Comparison of ENCODE assay signal across 1 cellular context in the genomic region with DNA sequence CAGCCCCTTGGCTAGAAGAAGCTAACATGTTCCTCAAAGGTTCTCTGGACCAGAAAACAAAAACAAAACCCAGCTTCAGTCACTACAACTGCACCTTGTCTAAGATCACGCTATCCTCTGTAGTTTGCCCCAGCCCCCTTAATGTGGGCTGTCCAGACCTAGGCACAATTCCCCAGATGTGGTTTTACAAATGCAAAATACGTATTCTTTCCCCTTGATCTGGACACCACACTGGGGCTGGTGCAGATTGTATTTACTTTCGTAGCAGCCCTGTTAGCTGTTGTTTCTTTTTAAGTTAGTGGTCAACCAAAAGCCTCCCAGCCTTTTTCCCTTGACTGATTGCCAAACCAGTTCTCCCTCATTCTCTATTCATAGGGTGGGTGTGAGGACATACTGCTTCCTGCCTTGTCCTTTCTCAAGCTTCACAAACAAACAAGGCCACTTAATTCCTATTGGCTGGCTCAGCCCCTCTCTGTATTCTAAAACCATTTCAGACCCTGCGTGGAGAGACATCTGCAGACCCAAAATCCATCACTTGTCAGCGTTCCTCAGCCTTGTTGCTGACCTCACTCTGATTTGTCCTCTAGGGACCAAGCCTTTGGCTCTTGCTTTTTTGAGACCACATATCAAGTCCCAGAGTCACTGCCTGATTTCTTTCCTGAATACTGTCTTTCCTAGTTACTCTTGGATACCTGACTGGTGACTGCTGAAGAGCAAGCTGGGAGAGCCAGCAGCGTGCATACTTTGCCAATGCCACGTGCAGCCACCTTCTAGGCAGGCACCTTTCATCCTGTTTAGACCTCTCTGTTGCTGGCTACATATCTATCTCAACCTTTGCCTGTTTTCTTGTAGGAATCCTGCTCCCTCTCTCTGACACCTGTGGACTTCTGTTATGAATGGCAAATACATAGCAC.
TF ChIP-seq lines count a peak whose summit lies in the region.

No MANE protein-coding gene starts in this region.

TF ChIP-seq in GM23338, 12 proteins besides CTCF, POLR2A, EP300 and RAD21 (continued from another document):
- TF ChIP-seq, protein P1, sequence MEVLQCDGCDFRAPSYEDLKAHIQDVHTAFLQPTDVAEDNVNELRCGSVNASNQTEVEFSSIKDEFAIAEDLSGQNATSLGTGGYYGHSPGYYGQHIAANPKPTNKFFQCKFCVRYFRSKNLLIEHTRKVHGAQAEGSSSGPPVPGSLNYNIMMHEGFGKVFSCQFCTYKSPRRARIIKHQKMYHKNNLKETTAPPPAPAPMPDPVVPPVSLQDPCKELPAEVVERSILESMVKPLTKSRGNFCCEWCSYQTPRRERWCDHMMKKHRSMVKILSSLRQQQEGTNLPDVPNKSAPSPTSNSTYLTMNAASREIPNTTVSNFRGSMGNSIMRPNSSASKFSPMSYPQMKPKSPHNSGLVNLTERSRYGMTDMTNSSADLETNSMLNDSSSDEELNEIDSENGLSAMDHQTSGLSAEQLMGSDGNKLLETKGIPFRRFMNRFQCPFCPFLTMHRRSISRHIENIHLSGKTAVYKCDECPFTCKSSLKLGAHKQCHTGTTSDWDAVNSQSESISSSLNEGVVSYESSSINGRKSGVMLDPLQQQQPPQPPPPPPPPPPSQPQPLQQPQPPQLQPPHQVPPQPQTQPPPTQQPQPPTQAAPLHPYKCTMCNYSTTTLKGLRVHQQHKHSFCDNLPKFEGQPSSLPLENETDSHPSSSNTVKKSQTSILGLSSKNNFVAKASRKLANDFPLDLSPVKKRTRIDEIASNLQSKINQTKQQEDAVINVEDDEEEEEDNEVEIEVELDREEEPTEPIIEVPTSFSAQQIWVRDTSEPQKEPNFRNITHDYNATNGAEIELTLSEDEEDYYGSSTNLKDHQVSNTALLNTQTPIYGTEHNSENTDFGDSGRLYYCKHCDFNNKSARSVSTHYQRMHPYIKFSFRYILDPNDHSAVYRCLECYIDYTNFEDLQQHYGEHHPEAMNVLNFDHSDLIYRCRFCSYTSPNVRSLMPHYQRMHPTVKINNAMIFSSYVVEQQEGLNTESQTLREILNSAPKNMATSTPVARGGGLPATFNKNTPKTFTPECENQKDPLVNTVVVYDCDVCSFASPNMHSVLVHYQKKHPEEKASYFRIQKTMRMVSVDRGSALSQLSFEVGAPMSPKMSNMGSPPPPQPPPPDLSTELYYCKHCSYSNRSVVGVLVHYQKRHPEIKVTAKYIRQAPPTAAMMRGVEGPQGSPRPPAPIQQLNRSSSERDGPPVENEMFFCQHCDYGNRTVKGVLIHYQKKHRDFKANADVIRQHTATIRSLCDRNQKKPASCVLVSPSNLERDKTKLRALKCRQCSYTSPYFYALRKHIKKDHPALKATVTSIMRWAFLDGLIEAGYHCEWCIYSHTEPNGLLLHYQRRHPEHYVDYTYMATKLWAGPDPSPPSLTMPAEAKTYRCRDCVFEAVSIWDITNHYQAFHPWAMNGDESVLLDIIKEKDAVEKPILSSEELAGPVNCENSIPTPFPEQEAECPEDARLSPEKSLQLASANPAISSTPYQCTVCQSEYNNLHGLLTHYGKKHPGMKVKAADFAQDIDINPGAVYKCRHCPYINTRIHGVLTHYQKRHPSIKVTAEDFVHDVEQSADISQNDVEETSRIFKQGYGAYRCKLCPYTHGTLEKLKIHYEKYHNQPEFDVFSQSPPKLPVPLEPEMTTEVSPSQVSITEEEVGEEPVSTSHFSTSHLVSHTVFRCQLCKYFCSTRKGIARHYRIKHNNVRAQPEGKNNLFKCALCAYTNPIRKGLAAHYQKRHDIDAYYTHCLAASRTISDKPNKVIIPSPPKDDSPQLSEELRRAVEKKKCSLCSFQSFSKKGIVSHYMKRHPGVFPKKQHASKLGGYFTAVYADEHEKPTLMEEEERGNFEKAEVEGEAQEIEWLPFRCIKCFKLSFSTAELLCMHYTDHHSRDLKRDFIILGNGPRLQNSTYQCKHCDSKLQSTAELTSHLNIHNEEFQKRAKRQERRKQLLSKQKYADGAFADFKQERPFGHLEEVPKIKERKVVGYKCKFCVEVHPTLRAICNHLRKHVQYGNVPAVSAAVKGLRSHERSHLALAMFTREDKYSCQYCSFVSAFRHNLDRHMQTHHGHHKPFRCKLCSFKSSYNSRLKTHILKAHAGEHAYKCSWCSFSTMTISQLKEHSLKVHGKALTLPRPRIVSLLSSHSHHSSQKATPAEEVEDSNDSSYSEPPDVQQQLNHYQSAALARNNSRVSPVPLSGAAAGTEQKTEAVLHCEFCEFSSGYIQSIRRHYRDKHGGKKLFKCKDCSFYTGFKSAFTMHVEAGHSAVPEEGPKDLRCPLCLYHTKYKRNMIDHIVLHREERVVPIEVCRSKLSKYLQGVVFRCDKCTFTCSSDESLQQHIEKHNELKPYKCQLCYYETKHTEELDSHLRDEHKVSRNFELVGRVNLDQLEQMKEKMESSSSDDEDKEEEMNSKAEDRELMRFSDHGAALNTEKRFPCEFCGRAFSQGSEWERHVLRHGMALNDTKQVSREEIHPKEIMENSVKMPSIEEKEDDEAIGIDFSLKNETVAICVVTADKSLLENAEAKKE (CRISPR knock-in tag; IDR thresholded peaks at IDR 0.05): no peak
- TF ChIP-seq, protein P2, sequence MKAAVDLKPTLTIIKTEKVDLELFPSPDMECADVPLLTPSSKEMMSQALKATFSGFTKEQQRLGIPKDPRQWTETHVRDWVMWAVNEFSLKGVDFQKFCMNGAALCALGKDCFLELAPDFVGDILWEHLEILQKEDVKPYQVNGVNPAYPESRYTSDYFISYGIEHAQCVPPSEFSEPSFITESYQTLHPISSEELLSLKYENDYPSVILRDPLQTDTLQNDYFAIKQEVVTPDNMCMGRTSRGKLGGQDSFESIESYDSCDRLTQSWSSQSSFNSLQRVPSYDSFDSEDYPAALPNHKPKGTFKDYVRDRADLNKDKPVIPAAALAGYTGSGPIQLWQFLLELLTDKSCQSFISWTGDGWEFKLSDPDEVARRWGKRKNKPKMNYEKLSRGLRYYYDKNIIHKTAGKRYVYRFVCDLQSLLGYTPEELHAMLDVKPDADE (IDR thresholded peaks at IDR 0.05): no peak
- TF ChIP-seq NANOG (IDR thresholded peaks at IDR 0.05; ENCODE audit: borderline replicate concordance) (no peak), POLR2AphosphoS5 (IDR thresholded peaks at IDR 0.05; ENCODE audit: low read depth) (no peak)
- TF ChIP-seq, protein P3, sequence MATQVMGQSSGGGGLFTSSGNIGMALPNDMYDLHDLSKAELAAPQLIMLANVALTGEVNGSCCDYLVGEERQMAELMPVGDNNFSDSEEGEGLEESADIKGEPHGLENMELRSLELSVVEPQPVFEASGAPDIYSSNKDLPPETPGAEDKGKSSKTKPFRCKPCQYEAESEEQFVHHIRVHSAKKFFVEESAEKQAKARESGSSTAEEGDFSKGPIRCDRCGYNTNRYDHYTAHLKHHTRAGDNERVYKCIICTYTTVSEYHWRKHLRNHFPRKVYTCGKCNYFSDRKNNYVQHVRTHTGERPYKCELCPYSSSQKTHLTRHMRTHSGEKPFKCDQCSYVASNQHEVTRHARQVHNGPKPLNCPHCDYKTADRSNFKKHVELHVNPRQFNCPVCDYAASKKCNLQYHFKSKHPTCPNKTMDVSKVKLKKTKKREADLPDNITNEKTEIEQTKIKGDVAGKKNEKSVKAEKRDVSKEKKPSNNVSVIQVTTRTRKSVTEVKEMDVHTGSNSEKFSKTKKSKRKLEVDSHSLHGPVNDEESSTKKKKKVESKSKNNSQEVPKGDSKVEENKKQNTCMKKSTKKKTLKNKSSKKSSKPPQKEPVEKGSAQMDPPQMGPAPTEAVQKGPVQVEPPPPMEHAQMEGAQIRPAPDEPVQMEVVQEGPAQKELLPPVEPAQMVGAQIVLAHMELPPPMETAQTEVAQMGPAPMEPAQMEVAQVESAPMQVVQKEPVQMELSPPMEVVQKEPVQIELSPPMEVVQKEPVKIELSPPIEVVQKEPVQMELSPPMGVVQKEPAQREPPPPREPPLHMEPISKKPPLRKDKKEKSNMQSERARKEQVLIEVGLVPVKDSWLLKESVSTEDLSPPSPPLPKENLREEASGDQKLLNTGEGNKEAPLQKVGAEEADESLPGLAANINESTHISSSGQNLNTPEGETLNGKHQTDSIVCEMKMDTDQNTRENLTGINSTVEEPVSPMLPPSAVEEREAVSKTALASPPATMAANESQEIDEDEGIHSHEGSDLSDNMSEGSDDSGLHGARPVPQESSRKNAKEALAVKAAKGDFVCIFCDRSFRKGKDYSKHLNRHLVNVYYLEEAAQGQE (IDR thresholded peaks at IDR 0.05; ENCODE audit: unreplicated experiment): no peak
